ENCODE assay signal across 26 cellular contexts in the genomic region with DNA sequence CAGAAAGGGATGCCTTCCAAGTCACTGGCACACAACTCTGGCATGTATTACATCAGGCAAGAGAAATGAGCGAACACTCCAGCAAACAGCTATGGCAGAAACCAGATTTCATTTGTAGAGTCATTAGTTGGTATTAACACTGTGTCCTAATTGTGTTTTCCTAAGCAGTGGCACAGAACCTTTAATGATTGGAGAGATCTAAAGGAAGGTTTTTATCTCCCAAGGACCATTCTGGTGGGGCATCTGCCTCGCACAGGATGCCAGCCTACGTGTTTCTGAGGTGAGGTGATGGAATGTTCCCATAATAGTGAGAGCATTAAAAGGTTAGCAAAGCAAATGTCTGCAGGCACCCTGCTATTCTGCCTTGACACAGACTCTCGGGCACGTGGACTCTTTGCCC.
"Had no signal": no experiment of that assay in that cellular context is flagged by ENCODE, and none has a peak within 500 bp of the region (broad histone marks: within the 10 kb centered on the region; RNA-seq: fewer than 3 reads in every experiment).

No MANE protein-coding gene starts in this region.

- DNase-seq: activated B cell treated with CpG ODN at 0.5 μM for 24 hours; activated CD4-positive, alpha-beta T cell treated with anti-CD3 and anti-CD28 coated beads for 4 hours; activated CD4-positive, CD25-positive, alpha-beta regulatory T cell treated with anti-CD3 and anti-CD28 coated beads, Interleukin-2, amount 50 U/mL, for 72 hours; activated CD8-positive, alpha-beta memory T cell treated with anti-CD3 and anti-CD28 coated beads, Interleukin-2, amount 50 U/mL, for 4 hours; activated effector memory CD4-positive, alpha-beta T cell treated with anti-CD3 and anti-CD28 coated beads, Interleukin-2, amount 50 U/mL, for 16 hours; activated gamma-delta T cell treated with Interleukin-2 at 50 U/mL for 16 hours; activated naive CD4-positive, alpha-beta T cell; activated naive CD4-positive, alpha-beta T cell treated with anti-CD3 and anti-CD28 coated beads, Interleukin-2, amount 50 U/mL, for 16 hours; activated T-cell treated with anti-CD3 and anti-CD28 coated beads for 4 hours; activated T-cell treated with anti-CD3 and anti-CD28 coated beads, Interleukin-2, amount 50 U/mL, for 1 hour; activated T-cell treated with anti-CD3 and anti-CD28 coated beads, Interleukin-2, amount 50 U/mL, for 4 hours; T-helper 1 cell; T-helper 9 cell had no signal

- ATAC-seq: activated CD8-positive, alpha-beta T cell treated with anti-CD3 and anti-CD28 coated beads for 36 hours; activated naive CD4-positive, alpha-beta T cell treated with anti-CD3 and anti-CD28 coated beads, Interleukin-2, amount 50 U/mL, for 72 hours; activated T-cell treated with anti-CD3 and anti-CD28 coated beads, Interleukin-2, amount 50 U/mL, for 4 hours; activated T-cell treated with anti-CD3 and anti-CD28 coated beads, Interleukin-2, amount 50 U/mL, for 72 hours; activated T-helper 17 cell treated with anti-CD3 and anti-CD28 coated beads, Interleukin-2, amount 50 U/mL, for 72 hours; body of pancreas had no signal

- H3K9me3 ChIP-seq: adrenal gland, body of pancreas, breast epithelium had no signal

- H3K27ac ChIP-seq: adrenal gland, body of pancreas, brain microvascular endothelial cell, breast epithelium, cardiac muscle cell, VCaP had no signal

- H3K4me3 ChIP-seq: adrenal gland, body of pancreas, breast epithelium, cardiac muscle cell had no signal

- FAIRE-seq: astrocyte, colon, TTC549 had no signal

- H3K27me3 ChIP-seq: adrenal gland, body of pancreas, brain microvascular endothelial cell, cardiac muscle cell had no signal

- H3K4me1 ChIP-seq: adrenal gland, body of pancreas, breast epithelium had no signal

- H3K36me3 ChIP-seq: adrenal gland, brain microvascular endothelial cell, breast epithelium, cardiac muscle cell had no signal
